Comparison of ENCODE assay signal across 8 cellular contexts in genomic region chr1:31984419-31985347, GRCh38. TPM values are rescaled to one million over a fixed set of nuclear protein-coding genes. Genes with fewer than 3 reads are reported as not detected.
DNase-seq lines count a peak whose midpoint lies in the region; ATAC-seq and TF ChIP-seq lines count a peak whose summit lies in the region.

No MANE protein-coding gene starts in this region.

- H3K4me1 Mint-ChIP-seq in GM23338, result peaks cover 26% of the 10 kb centered on the region
- peaks cover 21% of the 10 kb centered on the region for H3K4me1 Mint-ChIP-seq in endodermal cell

- H3K27me3 Mint-ChIP-seq in GM23338 (ENCODE audit: insufficient read depth, low read depth, poor library complexity) (peaks cover 15% of the 10 kb centered on the region), endodermal cell (ENCODE audit: insufficient read depth) (no peaks in the 10 kb centered on the region)

- H3K9me3 Mint-ChIP-seq in GM23338, result no peaks in the 10 kb centered on the region; the same call in 2 of the 3 replicates
- H3K9me3 Mint-ChIP-seq in endodermal cell, result peaks cover 7% of the 10 kb centered on the region

- 88% methylated on average over 2 of the region's 6 CpGs; no CpG with 5 or more reads in 1 of the 2 experiments for WGBS in endodermal cell (ENCODE audit: insufficient coverage in 1 of 2, insufficient read length in 1 of 2), 2 experiments

- no peak for TF ChIP-seq POLR2A in GM18505 (IDR thresholded peaks at IDR 0.05; ENCODE audit: borderline replicate concordance, extremely low read depth, insufficient read depth, insufficient read length)

- ATAC-seq in GM23338 (no peak), HG03432 (IDR thresholded peaks at IDR 0.05; ENCODE audit: unreplicated experiment) (no peak), GM18505 (IDR thresholded peaks at IDR 0.05; ENCODE audit: unreplicated experiment) (no peak)

- no peak overlapping the region for H3K4me2 ChIP-seq in GM23338

- TF ChIP-seq CTCF in GM23338 (conservative IDR thresholded peaks at IDR 0.05; ENCODE audit: low read depth in 2 of 2) (no peak), endodermal cell (conservative IDR thresholded peaks at IDR 0.05) (no peak)

- no peaks in the 10 kb centered on the region for H3K9me2 ChIP-seq in GM23338 (ENCODE audit: insufficient read depth)

- H3K36me3 ChIP-seq in GM23338 (ENCODE audit: insufficient read depth), result no peaks in the 10 kb centered on the region
- no peaks in the 10 kb centered on the region for H3K36me3 ChIP-seq in endodermal cell (ENCODE audit: control insufficient read depth, insufficient read depth, low read length)

- no peaks in the 10 kb centered on the region for H3K79me2 ChIP-seq in GM23338 (replicated peaks; ENCODE audit: insufficient read depth)

- peak overlapping the region; percentile 75; the same call in 1 of the 2 replicates for H2AFZ ChIP-seq in GM23338

- H3F3A ChIP-seq in GM23338 (replicated peaks; ENCODE audit: low read depth), result 0 out of 2 replicates have a peak, but pooled peaks cover 4% of the 10 kb centered on the region

- no peak overlapping the region for H3K4me3 Mint-ChIP-seq in GM23338
- H3K4me3 Mint-ChIP-seq in endodermal cell, result no peak overlapping the region

- H3K4me1 ChIP-seq in GM23338 (ENCODE audit: insufficient read depth) (peaks cover 17% of the 10 kb centered on the region), endodermal cell (ENCODE audit: control insufficient read depth, insufficient read depth, low read length) (no peaks in the 10 kb centered on the region)

- H4K20me1 ChIP-seq in GM23338 (replicated peaks; ENCODE audit: insufficient read depth), result no peaks in the 10 kb centered on the region

- H3K9ac ChIP-seq in endodermal cell (ENCODE audit: extremely low read depth, low read length, poor library complexity, severe bottlenecking), result no peak overlapping the region

- H3K27ac Mint-ChIP-seq in GM23338 (peak overlapping the region; percentile 11; the same call in 1 of the 2 replicates), endodermal cell (peak overlapping the region; percentile 23)

- H3K36me3 Mint-ChIP-seq in GM23338 (ENCODE audit: low read depth) (no peaks in the 10 kb centered on the region), endodermal cell (ENCODE audit: low read depth) (no peaks in the 10 kb centered on the region)

- H3K4me3 ChIP-seq in GM23338 (no peak overlapping the region), endodermal cell (ENCODE audit: low read length) (no peak overlapping the region)

- no peak for DNase-seq in GM23338 (ENCODE audit: low spot score)
- peak; percentile 48 for DNase-seq in activated CD4-positive, alpha-beta T cell treated with anti-CD3 and anti-CD28 coated beads for 48 hours
- DNase-seq in endodermal cell, result no peak
- peak; percentile 49 for DNase-seq in stimulated activated CD4-positive, alpha-beta T cell treated with anti-CD3 and anti-CD28 coated beads, Interleukin-1b, Interleukin-23, amount 100 ng/mL, for 48 hours
- no peak for DNase-seq in GM19240 (ENCODE audit: insufficient read length, low spot score)
- DNase-seq in SIG-M5 treated with dmso at 0.1 percent for 504 hours (lab: John Stamatoyannopoulos, UW; ENCODE audit: unreplicated experiment), result no peak

- no peaks in the 10 kb centered on the region for H3K27me3 ChIP-seq in GM23338 (ENCODE audit: insufficient read depth)
- no peaks in the 10 kb centered on the region for H3K27me3 ChIP-seq in endodermal cell (ENCODE audit: control insufficient read depth, insufficient read depth, low read length, poor library complexity, severe bottlenecking)

- H3K9me3 ChIP-seq in endodermal cell (ENCODE audit: control insufficient read depth, low read length), result no peaks in the 10 kb centered on the region

- H3K27ac ChIP-seq in GM23338 (ENCODE audit: low read depth) (no peak overlapping the region), endodermal cell (ENCODE audit: low read depth, low read length) (peak overlapping the region; percentile 34)

TF ChIP-seq in GM23338, 12 proteins besides CTCF, POLR2A, EP300 and RAD21:
- no peak for TF ChIP-seq EZH2 (IDR thresholded peaks at IDR 0.05; ENCODE audit: low read depth, unreplicated experiment)
- no peak for TF ChIP-seq NANOG (IDR thresholded peaks at IDR 0.05; ENCODE audit: borderline replicate concordance)
- TF ChIP-seq, protein P1, sequence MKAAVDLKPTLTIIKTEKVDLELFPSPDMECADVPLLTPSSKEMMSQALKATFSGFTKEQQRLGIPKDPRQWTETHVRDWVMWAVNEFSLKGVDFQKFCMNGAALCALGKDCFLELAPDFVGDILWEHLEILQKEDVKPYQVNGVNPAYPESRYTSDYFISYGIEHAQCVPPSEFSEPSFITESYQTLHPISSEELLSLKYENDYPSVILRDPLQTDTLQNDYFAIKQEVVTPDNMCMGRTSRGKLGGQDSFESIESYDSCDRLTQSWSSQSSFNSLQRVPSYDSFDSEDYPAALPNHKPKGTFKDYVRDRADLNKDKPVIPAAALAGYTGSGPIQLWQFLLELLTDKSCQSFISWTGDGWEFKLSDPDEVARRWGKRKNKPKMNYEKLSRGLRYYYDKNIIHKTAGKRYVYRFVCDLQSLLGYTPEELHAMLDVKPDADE (IDR thresholded peaks at IDR 0.05), result no peak
- no peak for TF ChIP-seq STAT1 (IDR thresholded peaks at IDR 0.05; ENCODE audit: unreplicated experiment)
- TF ChIP-seq ZNF331 (CRISPR knock-in tag; IDR thresholded peaks at IDR 0.05; ENCODE audit: low read depth), result no peak
- TF ChIP-seq ZNF114 (CRISPR knock-in tag; IDR thresholded peaks at IDR 0.05), result no peak

RNA-seq across cellular contexts. Expression of gene KHDRBS1, which starts 29.0 kb away (rescaled TPM):
- 251 and 263 TPM in 2 replicates for total RNA-seq in GM23338 (2014; rRNA removed; shearing (Covaris generic))
- polyA plus RNA-seq in GM23338 (2016; fragmentation: Nextera tagmentation; extraction: Ambion mirVana), result 184 and 191 TPM in 2 replicates
- 100 to 1,000 TPM; 201 to 235 TPM for total RNA-seq in endodermal cell
- polyA plus RNA-seq in endodermal cell (2013, experiment 1 of 2), result 307 TPM
- polyA plus RNA-seq in endodermal cell (2013, experiment 2 of 2), result 280 TPM

RNA-seq across cellular contexts. Expression of gene PTP4A2, which starts 46.5 kb away (rescaled TPM):
- 260 and 354 TPM in 2 replicates for total RNA-seq in GM23338 (2014; rRNA removed; shearing (Covaris generic))
- 138 and 153 TPM in 2 replicates for polyA plus RNA-seq in GM23338 (2016; fragmentation: Nextera tagmentation; extraction: Ambion mirVana)
- 100 to 1,000 TPM; 211 TPM for total RNA-seq in endodermal cell
- 159 TPM for polyA plus RNA-seq in endodermal cell (2013, experiment 1 of 2)
- polyA plus RNA-seq in endodermal cell (2013, experiment 2 of 2), result 160 TPM

Comparison
In these comparisons a context has a peak if more than half of its experiments do, and no peak if none do; other contexts are left out.
1. DNase-seq: peak in activated CD4-positive, alpha-beta T cell treated with anti-CD3 and anti-CD28 coated beads for 48 hours (single experiment) and stimulated activated CD4-positive, alpha-beta T cell treated with anti-CD3 and anti-CD28 coated beads, Interleukin-1b, Interleukin-23, amount 100 ng/mL, for 48 hours (single experiment); none in GM23338 (single experiment), endodermal cell (single experiment), GM19240 (single experiment) and SIG-M5 treated with dmso at 0.1 percent for 504 hours (single experiment).